12 cellular contexts compared by ENCODE assay signal in genomic region chr3:194091141-194091540, GRCh38. TPM values are rescaled to one million over a fixed set of nuclear protein-coding genes. Genes with fewer than 3 reads are reported as not detected.
DNase-seq lines count a peak whose midpoint lies in the region; ATAC-seq and TF ChIP-seq lines count a peak whose summit lies in the region.
"Had no signal": no experiment of that assay in that cellular context is flagged by ENCODE, and none has a peak within 500 bp of the region (broad histone marks: within the 10 kb centered on the region; RNA-seq: fewer than 3 reads in every experiment).

No MANE protein-coding gene starts in this region.

- H3K4me1 Mint-ChIP-seq in natural killer cell = no peaks in the 10 kb centered on the region

- H3K4me3 ChIP-seq in SK-N-MC = no peak overlapping the region
- H3K4me3 ChIP-seq: GM23338, SJCRH30 had no signal

- H3K9me3 Mint-ChIP-seq in natural killer cell = no peaks in the 10 kb centered on the region
- H3K9me3 Mint-ChIP-seq: GM23338 had no signal

- H3K36me3 Mint-ChIP-seq in natural killer cell = no peaks in the 10 kb centered on the region

- no peaks in the 10 kb centered on the region for H3K9me3 ChIP-seq in SK-N-MC (ENCODE audit: low read depth, low read length)
- H3K9me3 ChIP-seq: SJCRH30 had no signal

- no peak for TF ChIP-seq CTCF in natural killer cell (IDR thresholded peaks at IDR 0.05)

- no peak overlapping the region for H3K9ac ChIP-seq in SK-N-MC (ENCODE audit: insufficient read length)

- peak overlapping the region; percentile 48 for H3K27ac ChIP-seq in SK-N-MC
- H3K27ac ChIP-seq: SJCRH30 had no signal

- no peak for ATAC-seq in HG02610 (IDR thresholded peaks at IDR 0.05; ENCODE audit: unreplicated experiment)
- ATAC-seq in natural killer cell = no peak
- ATAC-seq: GM23338 had no signal

- peaks cover 8 to 18% of the 10 kb centered on the region in 2 donors for H3K27me3 Mint-ChIP-seq in natural killer cell (ENCODE audit: low read depth in 2 of 2)

- H3K36me3 ChIP-seq in SK-N-MC (ENCODE audit: insufficient read depth, low read length) = no peaks in the 10 kb centered on the region
- H3K36me3 ChIP-seq: SJCRH30 had no signal

- no peak overlapping the region for H3K4me3 Mint-ChIP-seq in natural killer cell
- H3K4me3 Mint-ChIP-seq: GM23338 had no signal

- intact Hi-C loops in natural killer cell (cut with micrococcal nuclease) = no loop called here

- DNase-seq in AG20443 (ENCODE audit: low spot score) = peak; percentile 45
- DNase-seq in HK-2 (ENCODE audit: unreplicated experiment) = peak; percentile 65
- DNase-seq in SK-N-MC (ENCODE audit: low read depth, low spot score) = no peak
- DNase-seq in glomerular visceral epithelial cell (ENCODE audit: extremely low spot score) = peak; percentile 90
- DNase-seq in NCI-H2227 (lab: John Stamatoyannopoulos, UW; ENCODE audit: unreplicated experiment) = no peak
- no peak for DNase-seq in natural killer cell
- no peak for DNase-seq in central memory CD4-positive, alpha-beta T cell
- DNase-seq: activated gamma-delta T cell, C1 segment of cervical spinal cord, SJCRH30 had no signal

- H3K27ac Mint-ChIP-seq in natural killer cell = no peak overlapping the region
- H3K27ac Mint-ChIP-seq: GM23338 had no signal

RNA-seq across cellular contexts. Expression of gene HES1, which starts 44.8 kb away (rescaled TPM):
- total RNA-seq in natural killer cell = 1 to 10 TPM; 1.5 to 4.4 (median 2.2) TPM

Comparison
In these comparisons a context has a peak if more than half of its experiments do, and no peak if none do; other contexts are left out.
1. DNase-seq: peak in AG20443 (single experiment), HK-2 (single experiment) and glomerular visceral epithelial cell (single experiment); none in SK-N-MC (single experiment), NCI-H2227 (single experiment), natural killer cell (single experiment) and central memory CD4-positive, alpha-beta T cell (single experiment).